36 cellular contexts compared by ENCODE assay signal in the genomic region with DNA sequence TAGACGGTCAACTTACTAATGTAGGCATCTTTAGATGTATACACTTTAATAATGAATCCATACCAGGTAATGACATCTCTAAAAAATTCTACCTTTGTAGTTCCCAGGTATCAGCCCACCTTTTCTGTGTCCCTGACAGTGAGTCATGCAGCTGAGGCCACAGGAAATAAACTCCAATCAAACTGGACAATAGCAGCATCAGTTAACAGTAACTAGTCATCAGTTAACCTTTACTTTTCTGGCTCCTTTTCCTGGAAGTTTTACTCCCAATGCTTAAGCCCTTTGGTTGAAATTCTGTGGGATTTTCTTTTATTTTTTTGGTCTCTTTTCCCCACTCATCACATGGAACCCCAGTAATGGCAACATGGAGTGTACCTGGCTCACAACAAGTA.
"Had no signal": no experiment of that assay in that cellular context is flagged by ENCODE, and none has a peak within 500 bp of the region (broad histone marks: within the 10 kb centered on the region; RNA-seq: fewer than 3 reads in every experiment).

No MANE protein-coding gene starts in this region.

- H3K27ac Mint-ChIP-seq: activated B cell treated with CpG ODN at 0.5 μM for 24 hours; activated CD4-positive, alpha-beta memory T cell treated with anti-CD3 and anti-CD28 coated beads for 36 hours; activated CD4-positive, alpha-beta T cell treated with anti-CD3 and anti-CD28 coated beads, Interleukin-2, amount 10 ng/mL, durations not matched to agents 24 days and 14 days; activated CD8-positive, alpha-beta T cell treated with anti-CD3 and anti-CD28 coated beads for 36 hours; activated naive CD4-positive, alpha-beta T cell treated with anti-CD3 and anti-CD28 coated beads for 36 hours; activated naive CD4-positive, alpha-beta T cell treated with anti-CD3 and anti-CD28 coated beads, Interleukin-2, amount 50 U/mL, for 72 hours; activated naive CD8-positive, alpha-beta T cell treated with anti-CD3 and anti-CD28 coated beads for 36 hours; activated T-cell treated with anti-CD3 and anti-CD28 coated beads, Interleukin-2, amount 50 U/mL, for 72 hours; activated T-helper 1 cell treated with anti-CD3 and anti-CD28 coated beads, Interleukin-12 subunit alpha, Interleukin-12 subunit beta, Interleukin-2, Interleukin-4 antibody, amounts not matched to agents 30 ng/mL and 10 ng/mL and 1 ng/mL, durations not matched to agents 14 hours and 24 hours and 36 hours; activated T-helper 17 cell treated with anti-CD3 and anti-CD28 coated beads, Interleukin-2, amount 50 U/mL, for 72 hours; T-helper 1 cell treated with Interleukin-12 subunit alpha and Interleukin-12 subunit beta and Interleukin-4 antibody, amounts not matched to agents 30 μg/mL and 1 μg/mL, for 36 hours; T-helper 2 cell treated with Interferon-gamma antibody and Interleukin-4, amounts not matched to agents 5 μg/mL and 100 μg/mL, for 36 hours had no signal

- H3K9me3 Mint-ChIP-seq: activated B cell treated with CpG ODN at 0.5 μM for 24 hours; activated CD4-positive, alpha-beta memory T cell treated with anti-CD3 and anti-CD28 coated beads for 36 hours; activated CD8-positive, alpha-beta T cell treated with anti-CD3 and anti-CD28 coated beads for 36 hours; activated naive CD4-positive, alpha-beta T cell treated with anti-CD3 and anti-CD28 coated beads, Interleukin-2, amount 50 U/mL, for 72 hours; activated naive CD8-positive, alpha-beta T cell treated with anti-CD3 and anti-CD28 coated beads for 36 hours; activated T-helper 1 cell treated with anti-CD3 and anti-CD28 coated beads, Interleukin-12 subunit alpha, Interleukin-12 subunit beta, Interleukin-2, Interleukin-4 antibody, amounts not matched to agents 30 ng/mL and 10 ng/mL and 1 ng/mL, durations not matched to agents 14 hours and 24 hours and 36 hours; T-helper 1 cell treated with Interleukin-12 subunit alpha and Interleukin-12 subunit beta and Interleukin-4 antibody, amounts not matched to agents 30 μg/mL and 1 μg/mL, for 36 hours; T-helper 2 cell treated with Interferon-gamma antibody and Interleukin-4, amounts not matched to agents 5 μg/mL and 100 μg/mL, for 36 hours had no signal

- DNase-seq: activated B cell treated with CpG ODN at 0.5 μM for 24 hours; activated CD4-positive, alpha-beta memory T cell treated with anti-CD3 and anti-CD28 coated beads for 36 hours; activated CD4-positive, alpha-beta T cell treated with anti-CD3 and anti-CD28 coated beads for 4 hours; activated CD4-positive, alpha-beta T cell treated with anti-CD3 and anti-CD28 coated beads, Interleukin-2, amount 10 ng/mL, durations not matched to agents 24 days and 14 days; activated CD4-positive, alpha-beta T cell treated with anti-CD3 and anti-CD28 coated beads, Interleukin-2, amount 50 U/mL, for 1 hour; activated CD4-positive, alpha-beta T cell treated with anti-CD3 and anti-CD28 coated beads, Interleukin-2, amount 50 U/mL, for 4 hours; activated CD4-positive, CD25-positive, alpha-beta regulatory T cell treated with anti-CD3 and anti-CD28 coated beads, Interleukin-2, amount 50 U/mL, for 72 hours; activated CD8-positive, alpha-beta memory T cell treated with anti-CD3 and anti-CD28 coated beads, Interleukin-2, amount 50 U/mL, for 4 hours; activated CD8-positive, alpha-beta T cell treated with anti-CD3 and anti-CD28 coated beads for 36 hours; activated effector memory CD4-positive, alpha-beta T cell treated with anti-CD3 and anti-CD28 coated beads, Interleukin-2, amount 50 U/mL, for 16 hours; activated gamma-delta T cell treated with Interleukin-2 at 50 U/mL for 16 hours; activated naive CD4-positive, alpha-beta T cell; activated naive CD4-positive, alpha-beta T cell treated with anti-CD3 and anti-CD28 coated beads for 36 hours; activated naive CD4-positive, alpha-beta T cell treated with anti-CD3 and anti-CD28 coated beads, Interleukin-2, amount 50 U/mL, for 16 hours; activated naive CD8-positive, alpha-beta T cell treated with anti-CD3 and anti-CD28 coated beads for 36 hours; activated T-cell treated with anti-CD3 and anti-CD28 coated beads for 4 hours; activated T-cell treated with anti-CD3 and anti-CD28 coated beads, Interleukin-2, amount 50 U/mL, for 1 hour; activated T-cell treated with anti-CD3 and anti-CD28 coated beads, Interleukin-2, amount 50 U/mL, for 4 hours; activated T-cell treated with anti-CD3 and anti-CD28 coated beads, Interleukin-2, amount 50 U/mL, for 72 hours; adrenal gland; amniotic stem cell; aorta; body of pancreas; brain microvascular endothelial cell; central memory CD4-positive, alpha-beta T cell; SW 1271; T-helper 1 cell; T-helper 2 cell; T-helper 9 cell had no signal

- ATAC-seq: activated CD8-positive, alpha-beta T cell treated with anti-CD3 and anti-CD28 coated beads for 36 hours; activated naive CD4-positive, alpha-beta T cell treated with anti-CD3 and anti-CD28 coated beads, Interleukin-2, amount 50 U/mL, for 72 hours; activated T-cell treated with anti-CD3 and anti-CD28 coated beads, Interleukin-2, amount 50 U/mL, for 4 hours; activated T-cell treated with anti-CD3 and anti-CD28 coated beads, Interleukin-2, amount 50 U/mL, for 72 hours; activated T-helper 17 cell treated with anti-CD3 and anti-CD28 coated beads, Interleukin-2, amount 50 U/mL, for 72 hours; body of pancreas had no signal

- H3K36me3 Mint-ChIP-seq: activated CD4-positive, alpha-beta memory T cell treated with anti-CD3 and anti-CD28 coated beads for 36 hours; activated naive CD4-positive, alpha-beta T cell treated with anti-CD3 and anti-CD28 coated beads, Interleukin-2, amount 50 U/mL, for 72 hours; activated naive CD8-positive, alpha-beta T cell treated with anti-CD3 and anti-CD28 coated beads for 36 hours had no signal

- H3K4me1 Mint-ChIP-seq: activated B cell treated with CpG ODN at 0.5 μM for 24 hours; activated CD4-positive, alpha-beta T cell treated with anti-CD3 and anti-CD28 coated beads, Interleukin-2, amount 10 ng/mL, durations not matched to agents 24 days and 14 days; activated naive CD8-positive, alpha-beta T cell treated with anti-CD3 and anti-CD28 coated beads for 36 hours; activated T-helper 17 cell treated with anti-CD3 and anti-CD28 coated beads, Interleukin-2, amount 50 U/mL, for 72 hours had no signal

- H3K27me3 Mint-ChIP-seq: activated B cell treated with CpG ODN at 0.5 μM for 24 hours; activated CD4-positive, alpha-beta memory T cell treated with anti-CD3 and anti-CD28 coated beads for 36 hours; activated CD4-positive, alpha-beta T cell treated with anti-CD3 and anti-CD28 coated beads, Interleukin-2, amount 10 ng/mL, durations not matched to agents 24 days and 14 days; activated naive CD8-positive, alpha-beta T cell treated with anti-CD3 and anti-CD28 coated beads for 36 hours; activated T-helper 17 cell treated with anti-CD3 and anti-CD28 coated beads, Interleukin-2, amount 50 U/mL, for 72 hours had no signal

- H3K4me3 ChIP-seq: adrenal gland, body of pancreas, breast epithelium had no signal

- H3K9me3 ChIP-seq: adrenal gland, body of pancreas, breast epithelium had no signal

- H3K4me1 ChIP-seq: adrenal gland, body of pancreas, breast epithelium had no signal

- H3K36me3 ChIP-seq: adrenal gland, brain microvascular endothelial cell, breast epithelium had no signal

- H3K27ac ChIP-seq: adrenal gland, body of pancreas, brain microvascular endothelial cell, breast epithelium, VCaP had no signal

- H3K27me3 ChIP-seq: adrenal gland, body of pancreas, brain microvascular endothelial cell had no signal

- H3K4me3 Mint-ChIP-seq: activated B cell treated with CpG ODN at 0.5 μM for 24 hours; activated CD4-positive, alpha-beta memory T cell treated with anti-CD3 and anti-CD28 coated beads for 36 hours; activated CD4-positive, alpha-beta T cell treated with anti-CD3 and anti-CD28 coated beads, Interleukin-2, amount 10 ng/mL, durations not matched to agents 24 days and 14 days; activated CD8-positive, alpha-beta T cell treated with anti-CD3 and anti-CD28 coated beads for 36 hours; activated naive CD4-positive, alpha-beta T cell treated with anti-CD3 and anti-CD28 coated beads for 36 hours; activated naive CD8-positive, alpha-beta T cell treated with anti-CD3 and anti-CD28 coated beads for 36 hours; activated T-cell treated with anti-CD3 and anti-CD28 coated beads, Interleukin-2, amount 50 U/mL, for 4 hours; activated T-cell treated with anti-CD3 and anti-CD28 coated beads, Interleukin-2, amount 50 U/mL, for 72 hours; activated T-helper 1 cell treated with anti-CD3 and anti-CD28 coated beads, Interleukin-12 subunit alpha, Interleukin-12 subunit beta, Interleukin-2, Interleukin-4 antibody, amounts not matched to agents 30 ng/mL and 10 ng/mL and 1 ng/mL, durations not matched to agents 14 hours and 24 hours and 36 hours; activated T-helper 17 cell treated with anti-CD3 and anti-CD28 coated beads, Interleukin-2, amount 50 U/mL, for 72 hours; T-helper 1 cell treated with Interleukin-12 subunit alpha and Interleukin-12 subunit beta and Interleukin-4 antibody, amounts not matched to agents 30 μg/mL and 1 μg/mL, for 36 hours; T-helper 2 cell treated with Interferon-gamma antibody and Interleukin-4, amounts not matched to agents 5 μg/mL and 100 μg/mL, for 36 hours had no signal
